Comparison of ENCODE assay signal across 8 cellular contexts in the genomic region with DNA sequence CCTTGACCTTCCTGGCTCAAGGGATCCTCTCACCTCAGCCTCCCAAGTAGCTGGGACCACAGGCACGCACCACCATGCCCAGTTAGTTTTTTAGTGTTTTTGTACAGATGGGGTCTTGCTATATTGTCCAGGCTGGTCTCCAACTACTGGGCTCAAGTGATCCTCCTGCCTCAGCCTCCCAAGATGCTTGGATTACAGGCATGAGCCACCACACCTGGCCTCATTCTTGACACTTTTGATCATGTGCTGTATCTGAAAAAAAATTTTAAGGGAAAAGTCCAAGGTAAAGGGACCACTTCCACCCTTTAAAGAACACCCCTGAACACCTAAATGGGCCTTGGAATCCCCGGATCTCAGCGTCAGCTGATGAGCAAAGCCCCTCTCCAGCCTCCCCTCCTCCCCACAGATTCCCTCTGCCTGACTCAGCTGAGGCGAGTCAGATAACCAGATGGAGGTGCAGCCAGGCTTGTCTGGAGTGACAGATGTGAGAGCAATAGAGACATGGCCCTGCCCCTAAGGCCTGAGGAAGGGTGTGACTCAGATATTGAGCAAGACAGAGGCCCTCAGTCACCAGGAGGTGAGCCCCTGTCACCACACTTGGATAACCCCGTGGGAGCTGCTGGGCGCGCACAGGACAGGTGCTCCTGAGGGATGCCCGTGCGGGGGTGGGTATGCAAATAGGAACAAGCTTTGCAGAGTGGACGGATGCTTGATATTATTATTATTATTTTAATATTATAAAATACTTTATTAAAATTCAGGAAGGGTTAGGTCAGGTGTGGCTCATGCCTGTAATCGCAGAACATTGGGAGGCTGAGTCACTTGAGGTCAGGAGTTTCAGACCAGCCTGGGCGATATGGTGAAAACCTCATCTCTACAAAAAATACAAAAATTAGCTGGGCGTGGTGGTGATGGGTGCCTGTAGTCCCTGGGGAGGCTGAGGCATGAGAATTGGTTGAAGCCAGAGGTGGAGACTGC. TPM values are rescaled to one million over a fixed set of nuclear protein-coding genes. Genes with fewer than 3 reads are reported as not detected.
DNase-seq lines count a peak whose midpoint lies in the region; ATAC-seq, FAIRE-seq and TF ChIP-seq lines count a peak whose summit lies in the region.

No MANE protein-coding gene starts in this region.

- H2BK12ac ChIP-seq in H1 (ENCODE audit: low read depth, low read length): no peak overlapping the region

- no peaks in the 10 kb centered on the region for H3K79me1 ChIP-seq in H1 (ENCODE audit: low read depth, low read length)

- H3K4me2 ChIP-seq in PC-9 (peak overlapping the region; percentile 51), H1 (ENCODE audit: insufficient read depth in 1 of 2, low read depth in 2 of 2, low read length in 2 of 2) (no peak overlapping the region)

- no peaks in the 10 kb centered on the region for H4K20me1 ChIP-seq in PC-9 (ENCODE audit: insufficient read depth)
- peaks cover 0 to 2% of the 10 kb centered on the region in 2 experiments for H4K20me1 ChIP-seq in H1 (replicated peaks in 1 of 2; ENCODE audit: control insufficient read depth in 1 of 2, insufficient read depth in 2 of 2, low read length in 2 of 2)

- no peak overlapping the region for H2BK120ac ChIP-seq in H1 (replicated peaks; ENCODE audit: low read depth, low read length)

- TF ChIP-seq CTCF in left ventricle myocardium inferior (IDR thresholded peaks at IDR 0.05; ENCODE audit: borderline replicate concordance): no peak
- TF ChIP-seq CTCF in PC-9 (conservative IDR thresholded peaks at IDR 0.05): no peak
- TF ChIP-seq CTCF in H1 (IDR thresholded peaks at IDR 0.05; ENCODE audit: control extremely low read depth in 1 of 3, insufficient read depth in 1 of 3, low read depth in 1 of 3, low read length in 3 of 3): no peak
- no peak for TF ChIP-seq CTCF in pancreas (IDR thresholded peaks at IDR 0.05)

- H3K4me1 ChIP-seq in left ventricle myocardium inferior (peaks cover 10% of the 10 kb centered on the region), PC-9 (replicated peaks; ENCODE audit: insufficient read depth) (peaks cover 58% of the 10 kb centered on the region), H1 (replicated peaks in 1 of 4; ENCODE audit: control insufficient read depth in 3 of 4, insufficient read depth in 4 of 4, low read length in 3 of 4) (peaks cover 0 to 9% (median 6%) of the 10 kb centered on the region in 4 experiments; a peak in 6 of 7 replicates), pancreas (peaks cover 4 to 8% (median 6%) of the 10 kb centered on the region in 3 donors)
- peaks cover 16% of the 10 kb centered on the region for H3K4me1 ChIP-seq in effector memory CD4-positive, alpha-beta T cell (ENCODE audit: control insufficient read depth, insufficient read depth, low read length, poor library complexity, severe bottlenecking)

- H3K27me3 ChIP-seq in left ventricle myocardium inferior (ENCODE audit: low read depth): peaks cover 5% of the 10 kb centered on the region
- no peaks in the 10 kb centered on the region for H3K27me3 ChIP-seq in PC-9 (ENCODE audit: insufficient read depth, low read depth)
- H3K27me3 ChIP-seq in H1 (replicated peaks in 1 of 4; ENCODE audit: control insufficient read depth in 3 of 4, extremely low read depth in 1 of 4, insufficient read depth in 3 of 4, low read length in 3 of 4): no peaks in the 10 kb centered on the region
- no peaks in the 10 kb centered on the region for H3K27me3 ChIP-seq in pancreas
- H3K27me3 ChIP-seq in effector memory CD4-positive, alpha-beta T cell (replicated peaks; ENCODE audit: control insufficient read depth, insufficient read depth, low read length, poor library complexity, severe bottlenecking): no peaks in the 10 kb centered on the region

- TF ChIP-seq EP300 in H1 (IDR thresholded peaks at IDR 0.05; ENCODE audit: borderline replicate concordance in 1 of 2, low read depth in 2 of 2, low read length in 2 of 2): no peak

- no peak overlapping the region for H3K4me3 ChIP-seq in left ventricle myocardium inferior
- H3K4me3 ChIP-seq in PC-9: no peak overlapping the region
- H3K4me3 ChIP-seq in H1 (ENCODE audit: extremely low read depth in 1 of 4, insufficient read depth in 2 of 4, low read depth in 3 of 4, low read length in 4 of 4): no peak overlapping the region
- no peak overlapping the region for H3K4me3 ChIP-seq in pancreas
- H3K4me3 ChIP-seq in effector memory CD4-positive, alpha-beta T cell (ENCODE audit: insufficient read depth, low read depth, low read length, poor library complexity, severe bottlenecking): no peak overlapping the region

- BruUV-seq in PC-9 (replicated peaks; lab: Mats Ljungman, UMichigan): no TSS peak

- H3K27ac ChIP-seq in left ventricle myocardium inferior (replicated peaks) (no peak overlapping the region), PC-9 (peak overlapping the region; percentile 53), H1 (ENCODE audit: low read depth, low read length) (no peak overlapping the region), pancreas (peak overlapping the region in 2 of 4 donors; percentile 3 to 9)
- H3K27ac ChIP-seq in effector memory CD4-positive, alpha-beta T cell (ENCODE audit: insufficient read depth, low read length, poor library complexity, severe bottlenecking): no peak overlapping the region

- no peak overlapping the region for H3K14ac ChIP-seq in H1 (ENCODE audit: insufficient read length)

- H4K91ac ChIP-seq in H1 (replicated peaks; ENCODE audit: insufficient read length, low read length): no peak overlapping the region

- peaks cover 2% of the 10 kb centered on the region; the same call in 1 of the 2 replicates for H3K23me2 ChIP-seq in H1 (ENCODE audit: low read depth, low read length)

- no peak overlapping the region for H4K5ac ChIP-seq in H1 (ENCODE audit: insufficient read length, low read depth, low read length)

- H3K9me3 ChIP-seq in left ventricle myocardium inferior (replicated peaks) (no peaks in the 10 kb centered on the region), PC-9 (ENCODE audit: insufficient read depth, low read depth) (no peaks in the 10 kb centered on the region), H1 (ENCODE audit: insufficient read depth in 2 of 2, low read depth in 1 of 2, low read length in 1 of 2) (no peaks in the 10 kb centered on the region), pancreas (no peaks in the 10 kb centered on the region)
- no peaks in the 10 kb centered on the region for H3K9me3 ChIP-seq in effector memory CD4-positive, alpha-beta T cell (ENCODE audit: control insufficient read depth, low read length)

- no peak overlapping the region for H3K4ac ChIP-seq in H1 (replicated peaks; ENCODE audit: insufficient read length, low read depth, low read length)

- H3K36me3 ChIP-seq in left ventricle myocardium inferior (no peaks in the 10 kb centered on the region), PC-9 (ENCODE audit: low read depth) (no peaks in the 10 kb centered on the region), H1 (ENCODE audit: control insufficient read depth in 2 of 4, insufficient read depth in 4 of 4, low read length in 3 of 4) (no peaks in the 10 kb centered on the region), pancreas (no peaks in the 10 kb centered on the region)
- H3K36me3 ChIP-seq in effector memory CD4-positive, alpha-beta T cell (ENCODE audit: control insufficient read depth, insufficient read depth, low read length): peaks cover 5% of the 10 kb centered on the region

- CTCF ChIA-PET in PC-9 (lab: Charles Lee): interaction anchor here (0.7 to 1.5 kb wide), 3 partner anchors 17 to 22 kb away, joined by 5 to 10 read pairs (median 6); a partner anchor contains a TSS
- CTCF ChIA-PET in H1 (lab: Charles Lee; ENCODE audit: partially characterized antibody): interaction anchor here (0.7 to 37.6 kb wide), 4 partner anchors 10 to 63 kb away, joined by 3 to 614 read pairs (median 207); a partner anchor contains a TSS

- peaks cover 53% of the 10 kb centered on the region for H3F3A ChIP-seq in PC-9 (ENCODE audit: insufficient read depth, low read depth)

- H2BK15ac ChIP-seq in H1 (ENCODE audit: low read length): no peak overlapping the region

- H3K18ac ChIP-seq in H1 (ENCODE audit: extremely low read depth, low read length): no peak overlapping the region

- intact Hi-C loops in Right ventricle myocardium superior (cut with DNase I): no loop called here
- intact Hi-C loops in left ventricle myocardium inferior (cut with micrococcal nuclease): no loop called here
- intact Hi-C loops in PC-9 (cut with micrococcal nuclease; ENCODE audit: unreplicated experiment): loop anchor here (1.0 to 2.0 kb wide), 2 partner anchors 20 to 58 kb away; no protein-coding TSS in a partner anchor
- intact Hi-C loops in pancreas (cut with DNase I): no loop called here

- peak overlapping the region in 1 of 4 experiments; percentile 16; a peak in 1 of 7 replicates for H3K9ac ChIP-seq in H1 (replicated peaks in 1 of 4; ENCODE audit: extremely low read depth in 1 of 4, low read depth in 3 of 4, low read length in 3 of 4)

- H3K79me2 ChIP-seq in PC-9 (ENCODE audit: low read depth): no peaks in the 10 kb centered on the region
- no peaks in the 10 kb centered on the region for H3K79me2 ChIP-seq in H1 (ENCODE audit: control insufficient read depth in 1 of 2, insufficient read depth in 2 of 2, low read length in 2 of 2)

- H2BK20ac ChIP-seq in H1 (ENCODE audit: low read length): no peak overlapping the region

- no peak for TF ChIP-seq RAD21 in H1 (IDR thresholded peaks at IDR 0.05 in 1 of 2, conservative IDR thresholded peaks at IDR 0.05 in 1 of 2; ENCODE audit: low read depth in 2 of 2, low read length in 2 of 2)

- no peak for TF ChIP-seq POLR2A in H1 (IDR thresholded peaks at IDR 0.05; ENCODE audit: control extremely low read depth in 1 of 2, low read depth in 2 of 2, low read length in 2 of 2)

- FAIRE-seq in H1 (lab: Jason Lieb, UNC) (no peak), pancreas (lab: Jason Lieb, UNC) (no peak)

- no peak overlapping the region for H4K8ac ChIP-seq in H1 (ENCODE audit: extremely low read depth, insufficient read depth, low read length)

- H2AK5ac ChIP-seq in H1 (ENCODE audit: low read depth, low read length): no peak overlapping the region

- peak; percentile 60 for ATAC-seq in Right ventricle myocardium superior (ENCODE audit: poor library complexity)
- peak; percentile 80 for ATAC-seq in GM21825 (IDR thresholded peaks at IDR 0.05; ENCODE audit: unreplicated experiment)
- ATAC-seq in pancreas: peak; percentile 58 to 87 (median 80)

- POLR2A ChIA-PET in PC-9 (lab: Charles Lee; ENCODE audit: unreplicated experiment): interaction anchor here (0.5 to 1.5 kb wide), 4 partner anchors 18 to 1670 kb away, joined by 3 to 11 read pairs (median 7); a partner anchor contains a TSS
- POLR2A ChIA-PET in H1 (lab: Charles Lee; ENCODE audit: partially characterized antibody): interaction anchor here (1.4 to 7.3 kb wide), 2 partner anchors 11 to 18 kb away, joined by 4 to 61 read pairs; a partner anchor contains a TSS

- no peak overlapping the region for H3K23ac ChIP-seq in H1 (ENCODE audit: insufficient read length)

- H2AFZ ChIP-seq in PC-9 (no peak overlapping the region), H1 (ENCODE audit: low read length) (no peak overlapping the region)

- no peak overlapping the region for H3K56ac ChIP-seq in H1 (replicated peaks; ENCODE audit: insufficient read length, low read depth, low read length)

- DNase-seq in Right ventricle myocardium superior (no peak), left ventricle myocardium inferior (no peak), HuH-7 (ENCODE audit: low spot score) (peak; percentile 76), PC-9 (peak; percentile 94 to 99), H1 (ENCODE audit: low read depth in 1 of 2, low spot score in 2 of 2) (no peak), pancreas (peak in 4 of 6 donors; percentile 42 to 77 (median 54))
- DNase-seq in effector memory CD4-positive, alpha-beta T cell: no peak

- no peaks in the 10 kb centered on the region for H3K9me2 ChIP-seq in PC-9 (ENCODE audit: insufficient read depth)

- H2BK5ac ChIP-seq in H1 (ENCODE audit: low read depth, low read length): no peak overlapping the region

- 77% methylated on average over 13 of the region's 13 CpGs; no CpG with 5 or more reads in 1 of the 2 experiments for WGBS in H1 (ENCODE audit: extremely low coverage in 1 of 2, insufficient coverage in 1 of 2, insufficient read length in 1 of 2, insufficient replicate concordance in 2 of 2, low coverage in 1 of 2, low lambda C conversion rate in 2 of 2, missing lambda C conversion rate in 1 of 2), 2 experiments
- WGBS in pancreas, 2 donors: 53 to 57% methylated on average over 13 of the region's 13 CpGs

RNA-seq across cellular contexts. Expression of a gene that starts 5.0 kb away (rescaled TPM):
- total RNA-seq in Right ventricle myocardium superior (7.7 TPM), left ventricle myocardium inferior (7.5 TPM), PC-9 (2021) (9.6 and 15.1 TPM in 2 replicates), pancreas (10 to 100 TPM in 1 of 6 donors, 1 to 10 TPM in 5; 3.0 to 11.2 (median 4.7) TPM)
- 11.2 and 12.5 TPM in 2 replicates for total RNA-seq in H1 (2021; fragmentation: NEBNext Ultra II Directional; extraction: Animal tissue kit (Norgen Biotek cat#: 25700))
- polyA plus RNA-seq in H1 (2011; rRNA removed) (5.9 and 7.9 TPM in 2 replicates), pancreas (10 to 100 TPM; 31.0 to 50.0 TPM)
- 10.0 TPM for polyA plus RNA-seq in H1 (2011; cell fraction: cytosol; rRNA removed)
- 36.8 TPM for polyA plus RNA-seq in H1 (2011; cell fraction: nucleus; rRNA removed)
- 12.4 to 18.6 TPM (median 15.8 TPM) in 4 replicates for polyA plus RNA-seq in H1 (2012, experiment 1 of 2)
- 5.3 TPM for polyA plus RNA-seq in H1 (2012, experiment 2 of 2)
- 7.4 TPM for polyA plus RNA-seq in H1 (2013, experiment 1 of 2)
- polyA plus RNA-seq in H1 (2013, experiment 2 of 2): 6.3 TPM
- 1.1 and 1.8 TPM in 2 replicates for polyA minus RNA-seq in H1 (2011; rRNA and poly(A)+ RNA removed)
- polyA minus RNA-seq in H1 (2011; cell fraction: cytosol; rRNA and poly(A)+ RNA removed): 6.3 TPM
- polyA minus RNA-seq in H1 (2011; cell fraction: nucleus; rRNA and poly(A)+ RNA removed): 5.4 TPM

RNA-seq across cellular contexts. Expression of a gene that starts 17.1 kb away (rescaled TPM):
- total RNA-seq in Right ventricle myocardium superior (417 TPM), left ventricle myocardium inferior (321 TPM), PC-9 (2021) (381 and 441 TPM in 2 replicates), pancreas (100 to 1,000 TPM in 1 of 6 donors, 10 to 100 TPM in 5; 59.0 to 102 (median 80.6) TPM)
- total RNA-seq in H1 (2021; fragmentation: NEBNext Ultra II Directional; extraction: Animal tissue kit (Norgen Biotek cat#: 25700)): 201 and 225 TPM in 2 replicates
- polyA plus RNA-seq in H1 (2011; rRNA removed) (582 and 631 TPM in 2 replicates), pancreas (100 to 1,000 TPM; 204 to 245 TPM)
- 623 TPM for polyA plus RNA-seq in H1 (2011; cell fraction: cytosol; rRNA removed)
- 281 TPM for polyA plus RNA-seq in H1 (2011; cell fraction: nucleus; rRNA removed)
- 323 to 414 TPM (median 375 TPM) in 4 replicates for polyA plus RNA-seq in H1 (2012, experiment 1 of 2)
- 341 TPM for polyA plus RNA-seq in H1 (2012, experiment 2 of 2)
- polyA plus RNA-seq in H1 (2013, experiment 1 of 2): 135 TPM
- 134 TPM for polyA plus RNA-seq in H1 (2013, experiment 2 of 2)
- polyA minus RNA-seq in H1 (2011; rRNA and poly(A)+ RNA removed): 60.4 and 79.8 TPM in 2 replicates
- 77.1 TPM for polyA minus RNA-seq in H1 (2011; cell fraction: cytosol; rRNA and poly(A)+ RNA removed)
- polyA minus RNA-seq in H1 (2011; cell fraction: nucleus; rRNA and poly(A)+ RNA removed): 54.4 TPM

RNA-seq across cellular contexts. Expression of a gene that starts 17.7 kb away (rescaled TPM):
- 97.5 TPM for total RNA-seq in Right ventricle myocardium superior
- total RNA-seq in left ventricle myocardium inferior: 97.5 TPM
- total RNA-seq in PC-9 (2021): 264 and 275 TPM in 2 replicates
- total RNA-seq in H1 (2021; fragmentation: NEBNext Ultra II Directional; extraction: Animal tissue kit (Norgen Biotek cat#: 25700)): 300 and 326 TPM in 2 replicates
- polyA plus RNA-seq in H1 (2011; rRNA removed): 650 and 707 TPM in 2 replicates
- 604 TPM for polyA plus RNA-seq in H1 (2011; cell fraction: cytosol; rRNA removed)
- 183 TPM for polyA plus RNA-seq in H1 (2011; cell fraction: nucleus; rRNA removed)
- 380 to 473 TPM (median 438 TPM) in 4 replicates for polyA plus RNA-seq in H1 (2012, experiment 1 of 2)
- polyA plus RNA-seq in H1 (2012, experiment 2 of 2): 1,230 TPM
- 542 TPM for polyA plus RNA-seq in H1 (2013, experiment 1 of 2)
- polyA plus RNA-seq in H1 (2013, experiment 2 of 2): 524 TPM
- polyA minus RNA-seq in H1 (2011; rRNA and poly(A)+ RNA removed): 31.9 and 44.7 TPM in 2 replicates
- polyA minus RNA-seq in H1 (2011; cell fraction: cytosol; rRNA and poly(A)+ RNA removed): 101 TPM
- 54.3 TPM for polyA minus RNA-seq in H1 (2011; cell fraction: nucleus; rRNA and poly(A)+ RNA removed)
- total RNA-seq in pancreas: 10 to 100 TPM; 53.3 to 85.0 (median 65.6) TPM
- polyA plus RNA-seq in pancreas: 100 to 1,000 TPM; 150 to 157 TPM

RNA-seq across cellular contexts. Expression of a gene that starts 23.9 kb away (rescaled TPM):
- total RNA-seq in Right ventricle myocardium superior (14.6 TPM), left ventricle myocardium inferior (16.8 TPM), PC-9 (2021) (60.6 and 64.3 TPM in 2 replicates), pancreas (10 to 100 TPM in 2 of 6 donors, 1 to 10 TPM in 4; 7.4 to 16.3 (median 9.0) TPM)
- total RNA-seq in H1 (2021; fragmentation: NEBNext Ultra II Directional; extraction: Animal tissue kit (Norgen Biotek cat#: 25700)): 12.6 and 13.2 TPM in 2 replicates
- polyA plus RNA-seq in H1 (2011; rRNA removed) (8.2 and 12.1 TPM in 2 replicates), pancreas (10 to 100 TPM; 15.4 to 18.8 TPM)
- polyA plus RNA-seq in H1 (2011; cell fraction: cytosol; rRNA removed): 11.5 TPM
- polyA plus RNA-seq in H1 (2011; cell fraction: nucleus; rRNA removed): 27.8 TPM
- polyA plus RNA-seq in H1 (2012, experiment 1 of 2): 8.5 to 14.4 TPM (median 12.2 TPM) in 4 replicates
- 7.6 TPM for polyA plus RNA-seq in H1 (2012, experiment 2 of 2)
- 5.0 TPM for polyA plus RNA-seq in H1 (2013, experiment 1 of 2)
- polyA plus RNA-seq in H1 (2013, experiment 2 of 2): 5.5 TPM
- 8.6 and 9.0 TPM in 2 replicates for polyA minus RNA-seq in H1 (2011; rRNA and poly(A)+ RNA removed)
- 12.0 TPM for polyA minus RNA-seq in H1 (2011; cell fraction: cytosol; rRNA and poly(A)+ RNA removed)
- polyA minus RNA-seq in H1 (2011; cell fraction: nucleus; rRNA and poly(A)+ RNA removed): 17.0 TPM

RNA-seq across cellular contexts. Expression of a gene that starts 29.7 kb away (rescaled TPM):
- 241 TPM for total RNA-seq in Right ventricle myocardium superior
- 213 TPM for total RNA-seq in left ventricle myocardium inferior
- 61.0 and 64.6 TPM in 2 replicates for total RNA-seq in PC-9 (2021)
- 36.1 and 37.0 TPM in 2 replicates for total RNA-seq in H1 (2021; fragmentation: NEBNext Ultra II Directional; extraction: Animal tissue kit (Norgen Biotek cat#: 25700))
- 18.2 and 20.9 TPM in 2 replicates for polyA plus RNA-seq in H1 (2011; rRNA removed)
- polyA plus RNA-seq in H1 (2011; cell fraction: cytosol; rRNA removed): 24.8 TPM
- 29.9 TPM for polyA plus RNA-seq in H1 (2011; cell fraction: nucleus; rRNA removed)
- polyA plus RNA-seq in H1 (2012, experiment 1 of 2): 24.8 to 32.6 TPM (median 31.0 TPM) in 4 replicates
- polyA plus RNA-seq in H1 (2012, experiment 2 of 2): 28.6 TPM
- 13.1 TPM for polyA plus RNA-seq in H1 (2013, experiment 1 of 2)
- polyA plus RNA-seq in H1 (2013, experiment 2 of 2): 13.3 TPM
- polyA minus RNA-seq in H1 (2011; rRNA and poly(A)+ RNA removed): 9.2 and 9.3 TPM in 2 replicates
- polyA minus RNA-seq in H1 (2011; cell fraction: cytosol; rRNA and poly(A)+ RNA removed): 19.5 TPM
- 13.9 TPM for polyA minus RNA-seq in H1 (2011; cell fraction: nucleus; rRNA and poly(A)+ RNA removed)
- total RNA-seq in pancreas: 10 to 100 TPM; 28.0 to 50.7 (median 37.9) TPM
- polyA plus RNA-seq in pancreas: 10 to 100 TPM; 61.0 to 62.3 TPM

Comparison
In these comparisons a context has a peak if more than half of its experiments do, and no peak if none do; other contexts are left out.
1. DNase-seq: peak in HuH-7 (single experiment), PC-9 (2 of 2) and pancreas (4 of 6); none in Right ventricle myocardium superior (single experiment), left ventricle myocardium inferior (single experiment), H1 (0 of 2) and effector memory CD4-positive, alpha-beta T cell (0 of 3).
2. Peak in every context shown above with its lines, with median percentiles within 50 percentile points of each other: ATAC-seq.